In genomic region chr2:106470658-106471057, GRCh38 we compare ENCODE assay signal across 10 cellular contexts. TPM values are rescaled to one million over a fixed set of nuclear protein-coding genes. Genes with fewer than 3 reads are reported as not detected.
A peak's percentile ranks its signal among the peaks of the same experiment; 100 is the strongest.
DNase-seq lines count a peak whose midpoint lies in the region; ATAC-seq, FAIRE-seq and TF ChIP-seq lines count a peak whose summit lies in the region.
"Not testable (repeated sequence)": the region's sequence is repeated elsewhere in the genome, so short reads cannot be mapped to it uniquely, and the experiment has no call there.
"Had no signal": no experiment of that assay in that cellular context is flagged by ENCODE, and none has a peak within 500 bp of the region (broad histone marks: within the 10 kb centered on the region; RNA-seq: fewer than 3 reads in every experiment).

No MANE protein-coding gene starts in this region.

- H4K91ac ChIP-seq in IMR-90 (ENCODE audit: insufficient read depth, low read depth, low read length); H1 (replicated peaks; ENCODE audit: insufficient read length, low read length): not testable (repeated sequence)

- H3K4me3 ChIP-seq in IMR-90 (ENCODE audit: insufficient read depth, low read depth, low read length); H1 (ENCODE audit: extremely low read depth in 1 of 4, insufficient read depth in 2 of 4, low read depth in 3 of 4, low read length in 4 of 4); HepG2 (replicated peaks in 1 of 3; ENCODE audit: insufficient read depth in 1 of 3, low read depth in 2 of 3, low read length in 3 of 3); thyroid gland (replicated peaks in 1 of 3): not testable (repeated sequence)

- H3K27me3 Mint-ChIP-seq in activated CD4-positive, alpha-beta T cell treated with anti-CD3 and anti-CD28 coated beads for 36 hours, result not testable (repeated sequence)

- H3K4me2 ChIP-seq in IMR-90 (ENCODE audit: low read depth, low read length); H1 (ENCODE audit: insufficient read depth in 1 of 2, low read depth in 2 of 2, low read length in 2 of 2); HepG2 (ENCODE audit: low read depth, low read length): not testable (repeated sequence)

- H2AFZ ChIP-seq in IMR-90 (replicated peaks; ENCODE audit: low read length, poor library complexity); H1 (ENCODE audit: low read length); HepG2 (ENCODE audit: low read length): not testable (repeated sequence)

- TF ChIP-seq EP300 in H1 (IDR thresholded peaks at IDR 0.05; ENCODE audit: borderline replicate concordance in 1 of 2, low read depth in 2 of 2, low read length in 2 of 2); HepG2 (IDR thresholded peaks at IDR 0.05; ENCODE audit: low read depth in 2 of 2, low read length in 2 of 2); HepG2 (CRISPR knock-in tag; IDR thresholded peaks at IDR 0.05; ENCODE audit: borderline replicate concordance): not testable (repeated sequence)

- not testable (repeated sequence) for H3K27ac ChIP-seq in IMR-90 (ENCODE audit: insufficient read depth, low read length); H1 (ENCODE audit: low read depth, low read length); HepG2 (ENCODE audit: extremely low read length, insufficient read depth, low read length); thyroid gland

- not testable (repeated sequence) for H3K23me2 ChIP-seq in H1 (ENCODE audit: low read depth, low read length)

- not testable (repeated sequence) for H2BK12ac ChIP-seq in H1 (ENCODE audit: low read depth, low read length)

- not testable (repeated sequence) for DNase-seq in IMR-90; HepG2 (ENCODE audit: low spot score)
- DNase-seq in activated CD4-positive, alpha-beta T cell treated with anti-CD3 and anti-CD28 coated beads for 36 hours, result peak; percentile 73
- peak; percentile 81 for DNase-seq in activated effector memory CD4-positive, alpha-beta T cell treated with anti-CD3 and anti-CD28 coated beads, Interleukin-2, amount 50 U/mL, for 16 hours
- DNase-seq in H1 (ENCODE audit: low read depth in 1 of 2, low spot score in 2 of 2) (peak in 1 of 2 experiments; percentile 73), thyroid gland (peak; percentile 52 to 75)
- peak; percentile 3 to 55 (median 33) for DNase-seq in stimulated activated CD4-positive, alpha-beta T cell treated with anti-CD3 and anti-CD28 coated beads, Interleukin-12 subunit alpha, Interleukin-12 subunit beta, amount 100 ng/mL, for 48 hours (ENCODE audit: low read depth in 2 of 3, low spot score in 1 of 3)

- not testable (repeated sequence) for H3K56ac ChIP-seq in IMR-90 (ENCODE audit: extremely low read depth, insufficient read depth, low read length); H1 (replicated peaks; ENCODE audit: insufficient read length, low read depth, low read length)

- not testable (repeated sequence) for H3K4me1 ChIP-seq in IMR-90 (ENCODE audit: control insufficient read depth, insufficient read depth, low read length); H1 (replicated peaks in 1 of 4; ENCODE audit: control insufficient read depth in 3 of 4, insufficient read depth in 4 of 4, low read length in 3 of 4); HepG2 (ENCODE audit: insufficient read depth, low read length); thyroid gland

- FAIRE-seq in G401.6 (lab: Jason Lieb, UNC), result peak; percentile 34
- FAIRE-seq in H1 (lab: Jason Lieb, UNC); HepG2 (lab: Jason Lieb, UNC): not testable (repeated sequence)

- H2BK20ac ChIP-seq in IMR-90 (ENCODE audit: low read depth, low read length); H1 (ENCODE audit: low read length): not testable (repeated sequence)

- WGBS in IMR-90 (ENCODE audit: extremely low coverage in 2 of 2, insufficient read length in 1 of 2), 2 experiments, result no CpG with 5 or more reads among the region's 4 CpGs
- WGBS in H1 (ENCODE audit: extremely low coverage in 1 of 2, insufficient coverage in 1 of 2, insufficient read length in 1 of 2, insufficient replicate concordance in 2 of 2, low coverage in 1 of 2, low lambda C conversion rate in 2 of 2, missing lambda C conversion rate in 1 of 2), 2 experiments, result 12% methylated on average over 4 of the region's 4 CpGs; no CpG with 5 or more reads in 1 of the 2 experiments
- 0% methylated on average over 4 of the region's 4 CpGs for WGBS in HepG2 (ENCODE audit: low lambda C conversion rate)
- WGBS in thyroid gland, 2 donors, result 0 to 6% methylated on average over 3 to 4 of the region's 4 CpGs

- TF ChIP-seq CTCF in IMR-90 (conservative IDR thresholded peaks at IDR 0.05; ENCODE audit: low read depth, low read length) (peak; percentile 12; the same call in 1 of the 2 replicates), thyroid gland (IDR thresholded peaks at IDR 0.05) (peak in 3 of 6 experiments; percentile 16 to 42 (median 33))
- TF ChIP-seq CTCF in H1 (IDR thresholded peaks at IDR 0.05; ENCODE audit: control extremely low read depth in 1 of 3, insufficient read depth in 1 of 3, low read depth in 1 of 3, low read length in 3 of 3); HepG2 (CRISPR knock-in tag; IDR thresholded peaks at IDR 0.05): not testable (repeated sequence)

- not testable (repeated sequence) for H3K18ac ChIP-seq in IMR-90 (ENCODE audit: low read depth, low read length); H1 (ENCODE audit: extremely low read depth, low read length)

- not testable (repeated sequence) for H4K20me1 ChIP-seq in IMR-90 (ENCODE audit: insufficient read depth, low read length); H1 (replicated peaks in 1 of 2; ENCODE audit: control insufficient read depth in 1 of 2, insufficient read depth in 2 of 2, low read length in 2 of 2); HepG2 (ENCODE audit: insufficient read depth, low read length)

- not testable (repeated sequence) for BruUV-seq in IMR-90 (replicated peaks; lab: Mats Ljungman, UMichigan); HepG2 (replicated peaks; lab: Mats Ljungman, UMichigan)

- H3K27ac Mint-ChIP-seq in activated CD4-positive, alpha-beta T cell treated with anti-CD3 and anti-CD28 coated beads for 36 hours, result not testable (repeated sequence)

- H3K9me3 Mint-ChIP-seq in activated CD4-positive, alpha-beta T cell treated with anti-CD3 and anti-CD28 coated beads for 36 hours (ENCODE audit: low read depth), result not testable (repeated sequence)

- POLR2A ChIA-PET in IMR-90 (lab: Charles Lee; ENCODE audit: unreplicated experiment); activated CD4-positive, alpha-beta T cell treated with anti-CD3 and anti-CD28 coated beads for 36 hours (lab: Charles Lee); H1 (lab: Charles Lee; ENCODE audit: partially characterized antibody); HepG2 (lab: Yijun Ruan, JAX): not testable (repeated sequence)

- peak; percentile 77 for ATAC-seq in IMR-90 (ENCODE audit: low read depth)
- peak; percentile 74 for ATAC-seq in activated CD4-positive, alpha-beta T cell treated with anti-CD3 and anti-CD28 coated beads for 36 hours
- peak; percentile 90 for ATAC-seq in HepG2

- not testable (repeated sequence) for H2AK9ac ChIP-seq in IMR-90 (replicated peaks; ENCODE audit: low read depth, low read length, poor library complexity)

- not testable (repeated sequence) for H3K36me3 ChIP-seq in IMR-90 (ENCODE audit: control insufficient read depth, insufficient read depth, low read length); H1 (ENCODE audit: control insufficient read depth in 2 of 4, insufficient read depth in 4 of 4, low read length in 3 of 4); HepG2 (replicated peaks in 1 of 2; ENCODE audit: control insufficient read depth in 1 of 2, insufficient read depth in 2 of 2, low read length in 2 of 2); thyroid gland

- not testable (repeated sequence) for H2BK5ac ChIP-seq in IMR-90 (ENCODE audit: low read depth, low read length, poor library complexity, severe bottlenecking); H1 (ENCODE audit: low read depth, low read length)

- H3K4ac ChIP-seq in IMR-90 (ENCODE audit: low read depth, low read length); H1 (replicated peaks; ENCODE audit: insufficient read length, low read depth, low read length): not testable (repeated sequence)

- H3K36me3 Mint-ChIP-seq in activated CD4-positive, alpha-beta T cell treated with anti-CD3 and anti-CD28 coated beads for 36 hours (ENCODE audit: low read depth), result not testable (repeated sequence)

- not testable (repeated sequence) for H4K8ac ChIP-seq in IMR-90 (ENCODE audit: low read depth in 2 of 2, low read length in 2 of 2); H1 (ENCODE audit: extremely low read depth, insufficient read depth, low read length)

- H3K14ac ChIP-seq in IMR-90 (replicated peaks; ENCODE audit: low read depth, low read length); H1 (ENCODE audit: insufficient read length): not testable (repeated sequence)

- H3K9me3 ChIP-seq in IMR-90 (ENCODE audit: control insufficient read depth, insufficient read depth, low read length); H1 (ENCODE audit: insufficient read depth in 2 of 2, low read depth in 1 of 2, low read length in 1 of 2); HepG2 (ENCODE audit: low read length); thyroid gland: not testable (repeated sequence)

- H2BK15ac ChIP-seq in IMR-90 (ENCODE audit: low read depth, low read length); H1 (ENCODE audit: low read length): not testable (repeated sequence)

- not testable (repeated sequence) for H3K27me3 ChIP-seq in IMR-90 (ENCODE audit: control insufficient read depth, insufficient read depth, low read length); H1 (replicated peaks in 1 of 4; ENCODE audit: control insufficient read depth in 3 of 4, extremely low read depth in 1 of 4, insufficient read depth in 3 of 4, low read length in 3 of 4); HepG2 (ENCODE audit: control insufficient read depth in 1 of 2, insufficient read depth in 2 of 2, low read length in 2 of 2); thyroid gland

- dilution Hi-C loops in IMR-90 (cut with HindIII; ENCODE audit: low sequenced_read_pairs, unreplicated experiment), result not testable (repeated sequence)

- not testable (repeated sequence) for H3K79me2 ChIP-seq in H1 (ENCODE audit: control insufficient read depth in 1 of 2, insufficient read depth in 2 of 2, low read length in 2 of 2); HepG2 (ENCODE audit: insufficient read depth, low read length)

- not testable (repeated sequence) for TF ChIP-seq POLR2A in IMR-90 (IDR thresholded peaks at IDR 0.05; ENCODE audit: low read depth, low read length); H1 (IDR thresholded peaks at IDR 0.05; ENCODE audit: control extremely low read depth in 1 of 2, low read depth in 2 of 2, low read length in 2 of 2); HepG2 (IDR thresholded peaks at IDR 0.05; ENCODE audit: insufficient read depth in 1 of 2, low read depth in 2 of 2, low read length in 2 of 2); thyroid gland (IDR thresholded peaks at IDR 0.05)

- intact Hi-C loops in IMR-90 (cut with micrococcal nuclease), result loop anchor here (5.0 kb wide), 1 partner anchor 368 kb away; no protein-coding TSS in a partner anchor
- intact Hi-C loops in activated CD4-positive, alpha-beta T cell treated with anti-CD3 and anti-CD28 coated beads for 36 hours (cut with DNase I, micrococcal nuclease); HepG2 (cut with micrococcal nuclease; ENCODE audit: unreplicated experiment); thyroid gland (cut with DNase I): not testable (repeated sequence)

- not testable (repeated sequence) for H3K4me3 Mint-ChIP-seq in activated CD4-positive, alpha-beta T cell treated with anti-CD3 and anti-CD28 coated beads for 36 hours

- not testable (repeated sequence) for H3K79me1 ChIP-seq in IMR-90 (ENCODE audit: low read depth in 1 of 2, low read length in 2 of 2); H1 (ENCODE audit: low read depth, low read length)

- in situ Hi-C loops in IMR-90 (cut with MboI; ENCODE audit: low sequenced_read_pairs); HepG2 (cut with HindIII; ENCODE audit: extremely low pct_ligation_motif_present, low pct_unique_long_range_greater_than_20kb): not testable (repeated sequence)

- not testable (repeated sequence) for H3K9ac ChIP-seq in IMR-90 (ENCODE audit: low read depth, low read length); H1 (replicated peaks in 1 of 4; ENCODE audit: extremely low read depth in 1 of 4, low read depth in 3 of 4, low read length in 3 of 4); HepG2 (ENCODE audit: insufficient read depth, low read depth, low read length)

- H2AK5ac ChIP-seq in IMR-90 (ENCODE audit: low read depth, low read length); H1 (ENCODE audit: low read depth, low read length): not testable (repeated sequence)

- H4K5ac ChIP-seq in IMR-90 (ENCODE audit: low read depth, low read length); H1 (ENCODE audit: insufficient read length, low read depth, low read length): not testable (repeated sequence)

- not testable (repeated sequence) for H3K9me1 ChIP-seq in IMR-90 (ENCODE audit: insufficient read depth, low read length)

- TF ChIP-seq RAD21 in IMR-90 (IDR thresholded peaks at IDR 0.05; ENCODE audit: low read length); HepG2 (CRISPR knock-in tag; IDR thresholded peaks at IDR 0.05): not testable (repeated sequence)
- TF ChIP-seq RAD21 in H1 (IDR thresholded peaks at IDR 0.05 in 1 of 2, conservative IDR thresholded peaks at IDR 0.05 in 1 of 2; ENCODE audit: low read depth in 2 of 2, low read length in 2 of 2), result peak; percentile 10; a peak in 1 of 4 replicates

- not testable (repeated sequence) for H3K4me1 Mint-ChIP-seq in activated CD4-positive, alpha-beta T cell treated with anti-CD3 and anti-CD28 coated beads for 36 hours

- not testable (repeated sequence) for H3K23ac ChIP-seq in IMR-90 (ENCODE audit: low read depth, low read length); H1 (ENCODE audit: insufficient read length)

- H2BK120ac ChIP-seq in IMR-90 (ENCODE audit: low read depth, low read length); H1 (replicated peaks; ENCODE audit: low read depth, low read length): not testable (repeated sequence)

- CTCF ChIA-PET in IMR-90 (lab: Yijun Ruan, JAX); activated CD4-positive, alpha-beta T cell treated with anti-CD3 and anti-CD28 coated beads for 36 hours (lab: Charles Lee); H1 (lab: Charles Lee; ENCODE audit: partially characterized antibody); HepG2 (lab: Yijun Ruan, JAX; ENCODE audit: low intra/inter-chr PET ratio, low total read pairs): not testable (repeated sequence)

RNA-seq across cellular contexts. Expression of gene RGPD3, which starts 2.4 kb away (rescaled TPM):
- total RNA-seq in IMR-90 (2012; rRNA removed) (0.18 and 0.56 TPM in 2 replicates), HepG2 (2016; rRNA removed; fragmentation: Illumina TruSeq; extraction: Trizol) (0.24 and 0.53 TPM in 2 replicates), thyroid gland (1 to 10 TPM in 1 of 4 donors, under 1 TPM in 3; 0.63 to 1.2 (median 0.70) TPM)
- polyA plus RNA-seq in IMR-90 (2012; rRNA removed) (0.06 and 0.07 TPM in 2 replicates), H1 (2011; rRNA removed) (0.05 and 0.08 TPM in 2 replicates), HepG2 (2011; rRNA removed) (0.05 and 0.13 TPM in 2 replicates)
- 0.02 TPM in 1 of 2 replicates, not detected in the other for polyA plus RNA-seq in IMR-90 (2012; cell fraction: cytosol; rRNA removed)
- polyA plus RNA-seq in IMR-90 (2012; cell fraction: nucleus; rRNA removed; ENCODE audit: low replicate concordance), result 0.02 and 0.28 TPM in 2 replicates
- under 1 TPM; 0.05 to 0.14 TPM for total RNA-seq in activated CD4-positive, alpha-beta T cell treated with anti-CD3 and anti-CD28 coated beads for 36 hours
- 0.17 TPM in 1 of 2 replicates, not detected in the other for total RNA-seq in H1 (2021; fragmentation: NEBNext Ultra II Directional; extraction: Animal tissue kit (Norgen Biotek cat#: 25700))
- polyA plus RNA-seq in H1 (2011; cell fraction: cytosol; rRNA removed), result 0.12 TPM
- polyA plus RNA-seq in H1 (2011; cell fraction: nucleus; rRNA removed), result 0.10 TPM
- 0.10 to 0.23 TPM (median 0.11 TPM) in 4 replicates for polyA plus RNA-seq in H1 (2012, experiment 1 of 2)
- polyA plus RNA-seq in H1 (2012, experiment 2 of 2), result not detected
- 0.12 TPM for polyA plus RNA-seq in H1 (2013, experiment 1 of 2)
- 0.11 TPM for polyA plus RNA-seq in H1 (2013, experiment 2 of 2)
- 0.10 and 0.32 TPM in 2 replicates for polyA minus RNA-seq in H1 (2011; rRNA and poly(A)+ RNA removed)
- not detected for polyA minus RNA-seq in H1 (2011; cell fraction: cytosol; rRNA and poly(A)+ RNA removed)
- 0.20 TPM for polyA minus RNA-seq in H1 (2011; cell fraction: nucleus; rRNA and poly(A)+ RNA removed)
- 0.09 and 0.10 TPM in 2 replicates for total RNA-seq in HepG2 (2016; cell fraction: cytosol; rRNA removed; fragmentation: Illumina TruSeq; extraction: Trizol; ENCODE audit: low read depth)
- total RNA-seq in HepG2 (2016; cell fraction: insoluble cytoplasmic fraction; rRNA removed; fragmentation: Illumina TruSeq; extraction: Trizol), result 0.28 and 0.49 TPM in 2 replicates
- 0.10 and 0.15 TPM in 2 replicates for total RNA-seq in HepG2 (2016; cell fraction: membrane; rRNA removed; fragmentation: Illumina TruSeq; extraction: Trizol)
- total RNA-seq in HepG2 (2016; cell fraction: nucleus; rRNA removed; fragmentation: Illumina TruSeq; extraction: Trizol), result 0.41 and 0.50 TPM in 2 replicates
- 0.08 and 0.12 TPM in 2 replicates for polyA plus RNA-seq in HepG2 (2011; cell fraction: cytosol; rRNA removed)
- polyA plus RNA-seq in HepG2 (2011; cell fraction: nucleus; rRNA removed), result 0.27 and 0.28 TPM in 2 replicates
- 0.25 and 0.33 TPM in 2 replicates for polyA plus RNA-seq in HepG2 (2012)
- polyA plus RNA-seq in HepG2 (2016; cell fraction: cytosol; fragmentation: Illumina TruSeq; extraction: Trizol; ENCODE audit: low read depth), result 0.03 TPM in 1 of 2 replicates, not detected in the other
- polyA plus RNA-seq in HepG2 (2016; cell fraction: insoluble cytoplasmic fraction; fragmentation: Illumina TruSeq; extraction: Trizol; ENCODE audit: low read depth), result 0.10 and 0.14 TPM in 2 replicates
- not detected in 2 replicates for polyA plus RNA-seq in HepG2 (2016; cell fraction: membrane; fragmentation: Illumina TruSeq; extraction: Trizol; ENCODE audit: low read depth)
- 0.59 and 0.68 TPM in 2 replicates for polyA plus RNA-seq in HepG2 (2016; cell fraction: nucleus; fragmentation: Illumina TruSeq; extraction: Trizol; ENCODE audit: insufficient read depth, low read depth)
- 0.04 and 0.07 TPM in 2 replicates for polyA minus RNA-seq in HepG2 (2011; rRNA and poly(A)+ RNA removed; ENCODE audit: low replicate concordance)
- 0.10 TPM in 1 of 2 replicates, not detected in the other for polyA minus RNA-seq in HepG2 (2011; cell fraction: cytosol; rRNA and poly(A)+ RNA removed)
- polyA minus RNA-seq in HepG2 (2011; cell fraction: nucleus; rRNA and poly(A)+ RNA removed), result 0.64 and 0.75 TPM in 2 replicates

RNA-seq across cellular contexts. Expression of gene CD8B2, which starts 16.5 kb away (rescaled TPM):
- not detected in 2 replicates for total RNA-seq in IMR-90 (2012; rRNA removed)
- polyA plus RNA-seq in IMR-90 (2012; rRNA removed), result not detected in 2 replicates
- not detected in 2 replicates for polyA plus RNA-seq in IMR-90 (2012; cell fraction: cytosol; rRNA removed)
- not detected in 2 replicates for polyA plus RNA-seq in IMR-90 (2012; cell fraction: nucleus; rRNA removed; ENCODE audit: low replicate concordance)
- under 1 TPM; 0.09 to 0.11 TPM for total RNA-seq in activated CD4-positive, alpha-beta T cell treated with anti-CD3 and anti-CD28 coated beads for 36 hours
- not detected in 2 replicates for total RNA-seq in H1 (2021; fragmentation: NEBNext Ultra II Directional; extraction: Animal tissue kit (Norgen Biotek cat#: 25700))
- polyA plus RNA-seq in H1 (2011; rRNA removed), result 0.02 and 0.03 TPM in 2 replicates
- polyA plus RNA-seq in H1 (2011; cell fraction: cytosol; rRNA removed), result 0.01 TPM
- polyA plus RNA-seq in H1 (2011; cell fraction: nucleus; rRNA removed), result not detected
- polyA plus RNA-seq in H1 (2012, experiment 1 of 2), result 0.05 TPM in 1 of 4 replicates, not detected in the others
- not detected for polyA plus RNA-seq in H1 (2012, experiment 2 of 2)
- polyA plus RNA-seq in H1 (2013, experiment 1 of 2), result under 0.01 TPM
- not detected for polyA plus RNA-seq in H1 (2013, experiment 2 of 2)
- polyA minus RNA-seq in H1 (2011; rRNA and poly(A)+ RNA removed), result 0.02 and 0.13 TPM in 2 replicates
- not detected for polyA minus RNA-seq in H1 (2011; cell fraction: cytosol; rRNA and poly(A)+ RNA removed)
- polyA minus RNA-seq in H1 (2011; cell fraction: nucleus; rRNA and poly(A)+ RNA removed), result not detected
- total RNA-seq in HepG2 (2016; rRNA removed; fragmentation: Illumina TruSeq; extraction: Trizol), result not detected in 2 replicates
- not detected in 2 replicates for total RNA-seq in HepG2 (2016; cell fraction: cytosol; rRNA removed; fragmentation: Illumina TruSeq; extraction: Trizol; ENCODE audit: low read depth)
- not detected in 2 replicates for total RNA-seq in HepG2 (2016; cell fraction: insoluble cytoplasmic fraction; rRNA removed; fragmentation: Illumina TruSeq; extraction: Trizol)
- total RNA-seq in HepG2 (2016; cell fraction: membrane; rRNA removed; fragmentation: Illumina TruSeq; extraction: Trizol), result not detected in 2 replicates
- total RNA-seq in HepG2 (2016; cell fraction: nucleus; rRNA removed; fragmentation: Illumina TruSeq; extraction: Trizol), result not detected in 2 replicates
- not detected in 2 replicates for polyA plus RNA-seq in HepG2 (2011; rRNA removed)
- polyA plus RNA-seq in HepG2 (2011; cell fraction: cytosol; rRNA removed), result not detected in 2 replicates
- not detected in 2 replicates for polyA plus RNA-seq in HepG2 (2011; cell fraction: nucleus; rRNA removed)
- polyA plus RNA-seq in HepG2 (2012), result not detected in 2 replicates
- not detected in 2 replicates for polyA plus RNA-seq in HepG2 (2016; cell fraction: cytosol; fragmentation: Illumina TruSeq; extraction: Trizol; ENCODE audit: low read depth)
- not detected in 2 replicates for polyA plus RNA-seq in HepG2 (2016; cell fraction: insoluble cytoplasmic fraction; fragmentation: Illumina TruSeq; extraction: Trizol; ENCODE audit: low read depth)
- polyA plus RNA-seq in HepG2 (2016; cell fraction: membrane; fragmentation: Illumina TruSeq; extraction: Trizol; ENCODE audit: low read depth), result not detected in 2 replicates
- not detected in 2 replicates for polyA plus RNA-seq in HepG2 (2016; cell fraction: nucleus; fragmentation: Illumina TruSeq; extraction: Trizol; ENCODE audit: insufficient read depth, low read depth)
- not detected in 2 replicates for polyA minus RNA-seq in HepG2 (2011; rRNA and poly(A)+ RNA removed; ENCODE audit: low replicate concordance)
- polyA minus RNA-seq in HepG2 (2011; cell fraction: cytosol; rRNA and poly(A)+ RNA removed), result not detected in 2 replicates
- not detected in 2 replicates for polyA minus RNA-seq in HepG2 (2011; cell fraction: nucleus; rRNA and poly(A)+ RNA removed)
- under 1 TPM in 1 of 4 donors, not detected in 3; 0.24 TPM for total RNA-seq in thyroid gland
- total RNA-seq: lung microvascular endothelial cell, renal cortical epithelial cell had no signal
